7 cellular contexts compared by ENCODE assay signal in the genomic region with DNA sequence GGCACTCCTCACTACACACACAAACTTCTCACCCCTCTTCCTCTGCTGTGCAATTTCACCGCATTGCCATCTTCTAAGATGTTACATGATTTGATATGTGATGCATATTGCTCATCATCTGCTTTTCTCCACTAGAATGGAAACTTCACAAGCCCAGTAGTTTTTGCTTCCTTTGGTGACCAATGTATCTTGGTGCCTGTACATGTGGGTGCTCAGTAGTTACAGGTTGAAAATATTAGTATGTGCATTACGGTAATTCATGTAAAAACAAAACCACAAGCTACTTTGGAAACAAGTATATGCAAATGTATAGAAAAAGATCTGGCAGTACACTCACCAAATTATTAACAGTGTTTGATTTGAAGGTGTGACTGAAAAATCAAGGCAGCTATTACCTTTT.
DNase-seq lines count a peak whose midpoint lies in the region; ATAC-seq lines count a peak whose summit lies in the region.
"Not testable (repeated sequence)": the region's sequence is repeated elsewhere in the genome, so short reads cannot be mapped to it uniquely, and the experiment has no call there.

No MANE protein-coding gene starts in this region.

- intact Hi-C loops in activated T-helper 1 cell treated with anti-CD3 and anti-CD28 coated beads, Interleukin-12 subunit alpha, Interleukin-12 subunit beta, Interleukin-2, Interleukin-4 antibody, amounts not matched to agents 30 ng/mL and 10 ng/mL and 1 ng/mL, durations not matched to agents 14 hours and 24 hours and 36 hours (cut with micrococcal nuclease) = not testable (repeated sequence)

- H3K36me3 Mint-ChIP-seq in activated T-helper 1 cell treated with anti-CD3 and anti-CD28 coated beads, Interleukin-12 subunit alpha, Interleukin-12 subunit beta, Interleukin-2, Interleukin-4 antibody, amounts not matched to agents 30 ng/mL and 10 ng/mL and 1 ng/mL, durations not matched to agents 14 hours and 24 hours and 36 hours (ENCODE audit: low read depth) = peaks cover 13% of the 10 kb centered on the region

- H3K9me3 Mint-ChIP-seq in activated T-helper 1 cell treated with anti-CD3 and anti-CD28 coated beads, Interleukin-12 subunit alpha, Interleukin-12 subunit beta, Interleukin-2, Interleukin-4 antibody, amounts not matched to agents 30 ng/mL and 10 ng/mL and 1 ng/mL, durations not matched to agents 14 hours and 24 hours and 36 hours = peaks cover 15% of the 10 kb centered on the region

- H3K4me1 Mint-ChIP-seq in activated T-helper 1 cell treated with anti-CD3 and anti-CD28 coated beads, Interleukin-12 subunit alpha, Interleukin-12 subunit beta, Interleukin-2, Interleukin-4 antibody, amounts not matched to agents 30 ng/mL and 10 ng/mL and 1 ng/mL, durations not matched to agents 14 hours and 24 hours and 36 hours (ENCODE audit: low read depth) = peaks cover 23% of the 10 kb centered on the region

- not testable (repeated sequence) for H3K27me3 Mint-ChIP-seq in activated T-helper 1 cell treated with anti-CD3 and anti-CD28 coated beads, Interleukin-12 subunit alpha, Interleukin-12 subunit beta, Interleukin-2, Interleukin-4 antibody, amounts not matched to agents 30 ng/mL and 10 ng/mL and 1 ng/mL, durations not matched to agents 14 hours and 24 hours and 36 hours (ENCODE audit: insufficient read depth)

- not testable (repeated sequence) for H3K4me3 Mint-ChIP-seq in activated T-helper 1 cell treated with anti-CD3 and anti-CD28 coated beads, Interleukin-12 subunit alpha, Interleukin-12 subunit beta, Interleukin-2, Interleukin-4 antibody, amounts not matched to agents 30 ng/mL and 10 ng/mL and 1 ng/mL, durations not matched to agents 14 hours and 24 hours and 36 hours

- DNase-seq in activated T-helper 1 cell treated with anti-CD3 and anti-CD28 coated beads, Interleukin-12 subunit alpha, Interleukin-12 subunit beta, Interleukin-2, Interleukin-4 antibody, amounts not matched to agents 30 ng/mL and 10 ng/mL and 1 ng/mL, durations not matched to agents 14 hours and 24 hours and 36 hours (ENCODE audit: low spot score) = not testable (repeated sequence)

- peak overlapping the region; percentile 62 for H3K27ac Mint-ChIP-seq in activated T-helper 1 cell treated with anti-CD3 and anti-CD28 coated beads, Interleukin-12 subunit alpha, Interleukin-12 subunit beta, Interleukin-2, Interleukin-4 antibody, amounts not matched to agents 30 ng/mL and 10 ng/mL and 1 ng/mL, durations not matched to agents 14 hours and 24 hours and 36 hours

- peak; percentile 41 for ATAC-seq in GM18858 (IDR thresholded peaks at IDR 0.05; ENCODE audit: unreplicated experiment)
- ATAC-seq in GM19372 (IDR thresholded peaks at IDR 0.05; ENCODE audit: low read depth, unreplicated experiment) = peak; percentile 45
- ATAC-seq in GM21619 (IDR thresholded peaks at IDR 0.05; ENCODE audit: unreplicated experiment) = peak; percentile 80
- peak; percentile 56 for ATAC-seq in HG02852 (IDR thresholded peaks at IDR 0.05; ENCODE audit: unreplicated experiment)
- peak; percentile 76 for ATAC-seq in HG03135 (IDR thresholded peaks at IDR 0.05; ENCODE audit: unreplicated experiment)
- peak; percentile 50 for ATAC-seq in HG03520 (IDR thresholded peaks at IDR 0.05; ENCODE audit: unreplicated experiment)
